ENCODE assay signal across 1 cellular context in genomic region chr1:9877962-9878361, GRCh38.
TF ChIP-seq lines count a peak whose summit lies in the region.

No MANE protein-coding gene starts in this region.

TF ChIP-seq in GM23338, 12 proteins besides CTCF, POLR2A, EP300 and RAD21 (continued from another document):
- TF ChIP-seq REST (IDR thresholded peaks at IDR 0.05; ENCODE audit: unreplicated experiment): no peak
- no peak for TF ChIP-seq JUNB (IDR thresholded peaks at IDR 0.05; ENCODE audit: unreplicated experiment)
